1 cellular context compared by ENCODE assay signal in genomic region chr3:197949191-197949766, GRCh38.
TF ChIP-seq lines count a peak whose summit lies in the region.

No MANE protein-coding gene starts in this region.

TF ChIP-seq in liver, 16 proteins besides CTCF, POLR2A, EP300 and RAD21 (continued from another document):
- TF ChIP-seq SP1 (IDR thresholded peaks at IDR 0.05), result no peak
- no peak for TF ChIP-seq EGR1 (IDR thresholded peaks at IDR 0.05; ENCODE audit: low read depth in 2 of 2)
- TF ChIP-seq YY1 (IDR thresholded peaks at IDR 0.05), result no peak
- TF ChIP-seq GABPA (IDR thresholded peaks at IDR 0.05 in 1 of 2, conservative IDR thresholded peaks at IDR 0.05 in 1 of 2), result no peak
